25 cellular contexts compared by ENCODE assay signal in the genomic region with DNA sequence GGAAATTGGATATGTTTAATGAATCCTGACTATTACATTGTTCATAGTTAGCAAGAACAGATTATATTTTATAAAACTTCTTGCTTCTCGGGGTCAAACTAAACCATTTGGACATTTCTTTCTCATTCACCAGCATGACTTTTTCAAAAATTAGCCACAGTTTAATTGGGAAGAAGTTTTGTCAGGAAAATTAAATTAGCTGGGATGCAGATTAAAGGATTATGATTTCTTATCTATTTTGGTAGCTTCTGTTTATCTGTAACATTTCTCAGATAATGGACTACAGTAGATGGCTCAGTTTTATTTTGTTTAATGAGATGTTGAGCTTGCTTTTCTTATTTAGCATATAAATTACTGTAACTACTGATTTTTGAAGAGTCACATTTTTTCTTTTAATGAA.
"Had no signal": no experiment of that assay in that cellular context is flagged by ENCODE, and none has a peak within 500 bp of the region (broad histone marks: within the 10 kb centered on the region; RNA-seq: fewer than 3 reads in every experiment).

No MANE protein-coding gene starts in this region.

- H3K27me3 ChIP-seq: ovary, sigmoid colon, tibial nerve, uterus had no signal

- H3K4me1 ChIP-seq: left ventricle myocardium inferior, prostate gland, sigmoid colon, uterus had no signal

- H3K27ac ChIP-seq: hepatocyte, left ventricle myocardium inferior, ovary, prostate gland, sigmoid colon, tibial nerve, uterus had no signal

- H2AFZ ChIP-seq: hepatocyte had no signal

- H3K4me2 ChIP-seq: hepatocyte had no signal

- H3K36me3 ChIP-seq: left ventricle myocardium inferior, ovary, prostate gland, sigmoid colon, tibial nerve, uterus had no signal

- H3K9me3 ChIP-seq: left ventricle myocardium inferior, mucosa of descending colon, ovary, prostate gland, sigmoid colon, tibial nerve, uterus had no signal

- DNase-seq: islet precursor cell; left ventricle myocardium inferior; midbrain; mucosa of descending colon; naive thymus-derived CD4-positive, alpha-beta T cell; ovary; posterior cingulate gyrus; retina; right cardiac atrium; sigmoid colon; small intestine; stimulated activated CD4-positive, alpha-beta T cell treated with anti-CD3 and anti-CD28 coated beads, Interleukin-1b, Interleukin-23, amount 100 ng/mL, for 48 hours; stimulated activated CD4-positive, alpha-beta T cell treated with anti-CD3 and anti-CD28 coated beads, Interleukin-2, amount 100 ng/mL, for 48 hours; stimulated activated CD4-positive, alpha-beta T cell treated with anti-CD3 and anti-CD28 coated beads, Interleukin-4, amount 100 ng/mL, for 4 hours; stimulated activated CD8-positive, alpha-beta memory T cell treated with anti-CD3 and anti-CD28 coated beads, Interleukin-4, amount 100 ng/mL, for 48 hours; stimulated activated naive CD4-positive, alpha-beta T cell treated with Interleukin-2 at 50 U/mL for 16 hours; stimulated activated naive CD8-positive, alpha-beta T cell treated with anti-CD3 and anti-CD28 coated beads, Interleukin-15, amount 100 ng/mL, for 72 hours; substantia nigra; uterus had no signal

- H3K79me2 ChIP-seq: hepatocyte had no signal

- H3K4me3 ChIP-seq: hepatocyte, left ventricle myocardium inferior, lung, mucosa of descending colon, ovary, prostate gland, sigmoid colon, tibial nerve, uterus had no signal

- ATAC-seq: mucosa of descending colon; naive thymus-derived CD4-positive, alpha-beta T cell; natural killer cell treated with Interleukin-12 subunit alpha and Interleukin-12 subunit beta and Interleukin-15 and Interleukin-18, amount 100 ng/mL, for 72 hours; right cardiac atrium; stimulated activated memory B cell treated with anti-CD40 and anti-IgM and Interleukin-4, amounts not matched to agents 10 μg/mL and 1 μg/mL and 100 μg/mL, for 72 hours; stimulated activated naive CD8-positive, alpha-beta T cell treated with anti-CD3 and anti-CD28 coated beads, Interleukin-15, amount 100 ng/mL, for 72 hours had no signal
